ENCODE assay signal across 25 cellular contexts in genomic region chr19:46023311-46023779, GRCh38. TPM values are rescaled to one million over a fixed set of nuclear protein-coding genes. Genes with fewer than 3 reads are reported as not detected.
"Had no signal": no experiment of that assay in that cellular context is flagged by ENCODE, and none has a peak within 500 bp of the region (broad histone marks: within the 10 kb centered on the region; RNA-seq: fewer than 3 reads in every experiment).

No MANE protein-coding gene starts in this region.

- ATAC-seq: gastrocnemius medialis; stimulated activated memory B cell treated with anti-CD40 and anti-IgM and Interleukin-4, amounts not matched to agents 10 μg/mL and 1 μg/mL and 100 μg/mL, for 72 hours had no signal

- H3K4me1 ChIP-seq: gastrocnemius medialis, right lobe of liver had no signal

- H3K36me3 ChIP-seq: gastrocnemius medialis, right lobe of liver had no signal

- H3K4me3 Mint-ChIP-seq: activated naive CD4-positive, alpha-beta T cell treated with anti-CD3 and anti-CD28 coated beads, Interleukin-2, amount 10 ng/mL, durations not matched to agents 7 days and 5 days; endodermal cell; memory B cell; nephron progenitor cell; stimulated activated memory B cell treated with anti-CD40 and anti-IgM and Interleukin-4, amounts not matched to agents 10 μg/mL and 1 μg/mL and 100 μg/mL, for 72 hours had no signal

- H3K4me1 Mint-ChIP-seq: endodermal cell, nephron progenitor cell had no signal

- H3K4me3 ChIP-seq: esophagus squamous epithelium, gastrocnemius medialis, mucosa of descending colon, right lobe of liver had no signal

- H3K9me3 ChIP-seq: esophagus squamous epithelium, gastrocnemius medialis, mucosa of descending colon, right lobe of liver had no signal

- H3K27ac Mint-ChIP-seq: activated naive CD4-positive, alpha-beta T cell treated with anti-CD3 and anti-CD28 coated beads, Interleukin-2, amount 10 ng/mL, durations not matched to agents 7 days and 5 days; endodermal cell; memory B cell; nephron progenitor cell; stimulated activated memory B cell treated with anti-CD40 and anti-IgM and Interleukin-4, amounts not matched to agents 10 μg/mL and 1 μg/mL and 100 μg/mL, for 72 hours had no signal

- FAIRE-seq: bronchial epithelial cell, small intestine had no signal

- H3K27ac ChIP-seq: esophagus squamous epithelium, gastrocnemius medialis, right lobe of liver had no signal

- H3K9me3 Mint-ChIP-seq: activated naive CD4-positive, alpha-beta T cell treated with anti-CD3 and anti-CD28 coated beads, Interleukin-2, amount 10 ng/mL, durations not matched to agents 7 days and 5 days; memory B cell had no signal

- DNase-seq: activated CD4-positive, alpha-beta T cell treated with anti-CD3 and anti-CD28 coated beads for 4 hours; activated CD4-positive, alpha-beta T cell treated with anti-CD3 and anti-CD28 coated beads, Interleukin-2, amount 50 U/mL, for 48 hours; activated CD4-positive, CD25-positive, alpha-beta regulatory T cell; activated effector memory CD4-positive, alpha-beta T cell treated with Interleukin-2 at 50 U/mL for 16 hours; activated naive CD4-positive, alpha-beta T cell treated with anti-CD3 and anti-CD28 coated beads, Interleukin-2, amount 10 ng/mL, durations not matched to agents 7 days and 5 days; amygdala; cortex of kidney; endodermal cell; esophagus squamous epithelium; gastrocnemius medialis; hippocampal formation; mucosa of descending colon; nephron progenitor cell; occipital lobe; small intestine; stimulated activated CD4-positive, alpha-beta T cell treated with anti-CD3 and anti-CD28 coated beads, Interleukin-15, amount 100 ng/mL, for 24 hours; T-helper 9 cell; trophoblast cell had no signal

- H3K36me3 Mint-ChIP-seq: activated naive CD4-positive, alpha-beta T cell treated with anti-CD3 and anti-CD28 coated beads, Interleukin-2, amount 10 ng/mL, durations not matched to agents 7 days and 5 days; memory B cell had no signal

RNA-seq across cellular contexts. Expression of gene PGLYRP1, which starts 0.5 kb away (rescaled TPM):
- total RNA-seq: bronchial epithelial cell; endodermal cell; esophagus squamous epithelium; gastrocnemius medialis; mucosa of descending colon; occipital lobe; T-helper 1 cell treated with Interleukin-12 subunit alpha and Interleukin-12 subunit beta and Interleukin-4 antibody, amounts not matched to agents 30 ng/mL and 1 ng/mL, for 36 hours; temporal lobe had no signal
- polyA plus RNA-seq: small intestine had no signal

RNA-seq across cellular contexts. Expression of gene IGFL4, which starts 17.5 kb away (rescaled TPM):
- total RNA-seq: bronchial epithelial cell; esophagus squamous epithelium; gastrocnemius medialis; liver; mucosa of descending colon; right lobe of liver; T-helper 1 cell treated with Interleukin-12 subunit alpha and Interleukin-12 subunit beta and Interleukin-4 antibody, amounts not matched to agents 30 ng/mL and 1 ng/mL, for 36 hours had no signal
- polyA plus RNA-seq: liver had no signal

RNA-seq across cellular contexts. Expression of gene NOVA2, which starts 49.7 kb away (rescaled TPM):
- total RNA-seq: bronchial epithelial cell had no signal
